ENCODE assay signal across 29 cellular contexts in genomic region chr2:177808984-177809809, GRCh38.
"Had no signal": no experiment of that assay in that cellular context is flagged by ENCODE, and none has a peak within 500 bp of the region (broad histone marks: within the 10 kb centered on the region; RNA-seq: fewer than 3 reads in every experiment).

No MANE protein-coding gene starts in this region.

- H3K4me3 ChIP-seq: adrenal gland, ascending aorta, breast epithelium, heart left ventricle, left ventricle myocardium inferior, mucosa of descending colon, testis, transverse colon had no signal

- H3K36me3 ChIP-seq: adrenal gland, ascending aorta, breast epithelium, heart left ventricle, left ventricle myocardium inferior, transverse colon, WERI-Rb-1 had no signal

- H3K4me3 Mint-ChIP-seq: activated naive CD8-positive, alpha-beta T cell; immature natural killer cell; natural killer cell treated with Interleukin-12 subunit alpha and Interleukin-12 subunit beta and Interleukin-15 and Interleukin-18, amount 100 ng/mL, for 72 hours; stimulated activated naive B cell treated with anti-CD40 and anti-IgM and Interleukin-4, amounts not matched to agents 10 μg/mL and 1 μg/mL and 100 μg/mL, for 72 hours; T-helper 1 cell treated with Interleukin-12 subunit alpha and Interleukin-12 subunit beta and Interleukin-4 antibody, amounts not matched to agents 30 μg/mL and 1 μg/mL, for 36 hours had no signal

- H3K27ac Mint-ChIP-seq: activated naive CD8-positive, alpha-beta T cell; immature natural killer cell; natural killer cell treated with Interleukin-12 subunit alpha and Interleukin-12 subunit beta and Interleukin-15 and Interleukin-18, amount 100 ng/mL, for 72 hours; stimulated activated naive B cell treated with anti-CD40 and anti-IgM and Interleukin-4, amounts not matched to agents 10 μg/mL and 1 μg/mL and 100 μg/mL, for 72 hours; T-helper 1 cell treated with Interleukin-12 subunit alpha and Interleukin-12 subunit beta and Interleukin-4 antibody, amounts not matched to agents 30 μg/mL and 1 μg/mL, for 36 hours had no signal

- FAIRE-seq: endothelial cell of umbilical vein, TTC549 had no signal

- H3K9me3 Mint-ChIP-seq: natural killer cell treated with Interleukin-12 subunit alpha and Interleukin-12 subunit beta and Interleukin-15 and Interleukin-18, amount 100 ng/mL, for 72 hours; T-helper 1 cell treated with Interleukin-12 subunit alpha and Interleukin-12 subunit beta and Interleukin-4 antibody, amounts not matched to agents 30 μg/mL and 1 μg/mL, for 36 hours had no signal

- H3K27me3 ChIP-seq: adrenal gland, ascending aorta, breast epithelium, heart left ventricle, testis, transverse colon had no signal

- H3K36me3 Mint-ChIP-seq: immature natural killer cell; natural killer cell treated with Interleukin-12 subunit alpha and Interleukin-12 subunit beta and Interleukin-15 and Interleukin-18, amount 100 ng/mL, for 72 hours; stimulated activated naive B cell treated with anti-CD40 and anti-IgM and Interleukin-4, amounts not matched to agents 10 μg/mL and 1 μg/mL and 100 μg/mL, for 72 hours had no signal

- DNase-seq: activated CD4-positive, alpha-beta T cell treated with anti-CD3 and anti-CD28 coated beads for 48 hours; activated CD4-positive, alpha-beta T cell treated with anti-CD3 and anti-CD28 coated beads, Interleukin-2, amount 50 U/mL, for 48 hours; activated CD8-positive, alpha-beta memory T cell treated with anti-CD3 and anti-CD28 coated beads for 24 hours; activated effector memory CD4-positive, alpha-beta T cell treated with Interleukin-2 at 50 U/mL for 16 hours; activated naive CD4-positive, alpha-beta T cell treated with Interleukin-2 at 50 U/mL for 16 hours; adrenal gland; central memory CD4-positive, alpha-beta T cell; foreskin keratinocyte; heart left ventricle; hypothalamus; immature natural killer cell; left ventricle myocardium inferior; mucosa of descending colon; posterior cingulate gyrus; stimulated activated CD4-positive, alpha-beta T cell treated with anti-CD3 and anti-CD28 coated beads, Interleukin-15, amount 100 ng/mL, for 24 hours; stimulated activated CD4-positive, alpha-beta T cell treated with anti-CD3 and anti-CD28 coated beads, Interleukin-2, amount 100 ng/mL, for 24 hours; stimulated activated naive B cell treated with anti-CD40 and anti-IgM and Interleukin-4, amounts not matched to agents 10 μg/mL and 1 μg/mL and 100 μg/mL, for 72 hours; T-helper 9 cell; testis; transverse colon; WERI-Rb-1 had no signal

- H3K4me1 ChIP-seq: adrenal gland, ascending aorta, breast epithelium, foreskin keratinocyte, heart left ventricle, left ventricle myocardium inferior, testis, transverse colon had no signal

- H3K4me1 Mint-ChIP-seq: immature natural killer cell; stimulated activated naive B cell treated with anti-CD40 and anti-IgM and Interleukin-4, amounts not matched to agents 10 μg/mL and 1 μg/mL and 100 μg/mL, for 72 hours had no signal

- H3K9me3 ChIP-seq: adrenal gland, ascending aorta, breast epithelium, mucosa of descending colon, testis, transverse colon had no signal

- H3K27ac ChIP-seq: adrenal gland, ascending aorta, breast epithelium, foreskin keratinocyte, heart left ventricle, left ventricle myocardium inferior, testis, transverse colon, WERI-Rb-1 had no signal

- ATAC-seq: activated CD4-positive, CD25-positive, alpha-beta regulatory T cell treated with anti-CD3 and anti-CD28 coated beads, Interleukin-2, amount 50 U/mL, for 24 hours; foreskin keratinocyte; heart left ventricle; mucosa of descending colon; natural killer cell treated with Interleukin-12 subunit alpha and Interleukin-12 subunit beta and Interleukin-15 and Interleukin-18, amount 100 ng/mL, for 72 hours; stimulated activated naive B cell treated with anti-CD40 and anti-IgM and Interleukin-4, amounts not matched to agents 10 μg/mL and 1 μg/mL and 100 μg/mL, for 72 hours had no signal
